ENCODE assay signal across 11 cellular contexts in the genomic region with DNA sequence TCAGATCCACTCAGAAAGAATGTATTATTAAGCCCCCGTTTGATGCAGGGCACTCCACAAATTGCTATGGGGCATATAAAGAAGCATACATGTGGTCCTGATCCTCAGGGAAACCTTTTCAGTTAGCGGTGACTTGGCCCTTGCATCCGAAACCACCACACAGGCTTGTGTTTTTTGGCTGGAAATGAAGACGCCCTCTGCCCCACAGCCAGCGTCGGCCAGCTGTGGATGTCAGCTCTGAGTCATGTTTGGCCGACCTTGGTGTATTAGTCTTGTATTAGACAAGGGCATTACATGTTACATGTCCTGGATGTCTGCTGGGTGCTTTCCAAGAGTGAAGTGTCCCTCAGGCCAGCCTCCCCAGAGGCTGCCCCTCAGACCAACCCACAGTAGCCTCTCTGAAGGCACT.
DNase-seq lines count a peak whose midpoint lies in the region; ATAC-seq and TF ChIP-seq lines count a peak whose summit lies in the region.
"Had no signal": no experiment of that assay in that cellular context is flagged by ENCODE, and none has a peak within 500 bp of the region (broad histone marks: within the 10 kb centered on the region; RNA-seq: fewer than 3 reads in every experiment).

No MANE protein-coding gene starts in this region.

- peak; percentile 89 for DNase-seq in EH (ENCODE audit: low read depth)
- DNase-seq in adipocyte (ENCODE audit: low read depth) = peak; percentile 86
- peak; percentile 70 to 91 (median 74) for DNase-seq in heart left ventricle
- DNase-seq in psoas muscle = peak; percentile 59 to 64
- DNase-seq in stimulated activated naive CD4-positive, alpha-beta T cell (lab: John Stamatoyannopoulos, UW) = no peak
- DNase-seq in SKM-1 (lab: John Stamatoyannopoulos, UW; ENCODE audit: unreplicated experiment) = no peak
- DNase-seq in HT-29 (ENCODE audit: low spot score) = no peak
- DNase-seq: NCI-H187 treated with DMSO at 0.1 percent for 48 hours, SIG-M5 had no signal

- H3K27me3 ChIP-seq in adipocyte (replicated peaks; ENCODE audit: control insufficient read depth, insufficient read depth, low read length) (no peaks in the 10 kb centered on the region), heart left ventricle (no peaks in the 10 kb centered on the region), psoas muscle (ENCODE audit: insufficient read depth in 3 of 3, low read length in 2 of 3) (no peaks in the 10 kb centered on the region)
- H3K27me3 ChIP-seq: suprapubic skin had no signal

- H3K9ac ChIP-seq in adipocyte (ENCODE audit: low read length) = no peak overlapping the region

- H3K36me3 ChIP-seq in adipocyte (ENCODE audit: control insufficient read depth, insufficient read depth, low read length, severe bottlenecking) (no peaks in the 10 kb centered on the region), heart left ventricle (no peaks in the 10 kb centered on the region), psoas muscle (ENCODE audit: insufficient read depth in 1 of 2, low read depth in 1 of 2) (peaks cover 0 to 2% of the 10 kb centered on the region in 2 donors)
- H3K36me3 ChIP-seq: suprapubic skin had no signal

- H3K4me3 ChIP-seq in adipocyte (ENCODE audit: low read length) (peak overlapping the region; percentile 23), heart left ventricle (peak overlapping the region in 1 of 12 donors; percentile 19), psoas muscle (no peak overlapping the region)
- H3K4me3 ChIP-seq: suprapubic skin had no signal

- H3K27ac ChIP-seq in heart left ventricle (peak overlapping the region in 11 of 12 donors; percentile 4 to 69 (median 53)), psoas muscle (no peak overlapping the region)

- ATAC-seq in heart left ventricle (peak; percentile 78 to 95 (median 94)), psoas muscle (peak; percentile 73 to 90 (median 87)), GM18907 (IDR thresholded peaks at IDR 0.05; ENCODE audit: unreplicated experiment) (no peak)

- WGBS in heart left ventricle, 4 donors = 8 to 23% (median 17%) methylated on average over 7 of the region's 7 CpGs
- WGBS in psoas muscle, 3 donors = 17 to 23% (median 22%) methylated on average over 7 of the region's 7 CpGs

- H3K4me1 ChIP-seq in adipocyte (ENCODE audit: control insufficient read depth, insufficient read depth, low read length) (peaks cover 28% of the 10 kb centered on the region), heart left ventricle (peaks cover 0 to 51% (median 29%) of the 10 kb centered on the region in 12 donors), psoas muscle (peaks cover 10% of the 10 kb centered on the region)

- TF ChIP-seq CTCF in heart left ventricle (IDR thresholded peaks at IDR 0.05) (no peak), psoas muscle (IDR thresholded peaks at IDR 0.05) (no peak)

- TF ChIP-seq POLR2A in heart left ventricle (IDR thresholded peaks at IDR 0.05) = no peak

- H3K9me3 ChIP-seq in adipocyte (ENCODE audit: control insufficient read depth, low read length) (no peaks in the 10 kb centered on the region), heart left ventricle (no peaks in the 10 kb centered on the region), psoas muscle (no peaks in the 10 kb centered on the region)
- H3K9me3 ChIP-seq: suprapubic skin had no signal

- intact Hi-C loops in heart left ventricle (cut with DNase I) (loop anchor here in 1 of 10 donors (5.0 kb wide), 1 partner anchor 239 kb away; no protein-coding TSS in a partner anchor), psoas muscle (cut with DNase I) (no loop called here)

Comparison
In these comparisons a context has a peak if more than half of its experiments do, and no peak if none do; other contexts are left out.
1. DNase-seq: peak in EH (single experiment), adipocyte (single experiment), heart left ventricle (5 of 5) and psoas muscle (2 of 2); none in stimulated activated naive CD4-positive, alpha-beta T cell (0 of 6), SKM-1 (single experiment) and HT-29 (single experiment).